Comparison of ENCODE assay signal across 8 cellular contexts in the genomic region with DNA sequence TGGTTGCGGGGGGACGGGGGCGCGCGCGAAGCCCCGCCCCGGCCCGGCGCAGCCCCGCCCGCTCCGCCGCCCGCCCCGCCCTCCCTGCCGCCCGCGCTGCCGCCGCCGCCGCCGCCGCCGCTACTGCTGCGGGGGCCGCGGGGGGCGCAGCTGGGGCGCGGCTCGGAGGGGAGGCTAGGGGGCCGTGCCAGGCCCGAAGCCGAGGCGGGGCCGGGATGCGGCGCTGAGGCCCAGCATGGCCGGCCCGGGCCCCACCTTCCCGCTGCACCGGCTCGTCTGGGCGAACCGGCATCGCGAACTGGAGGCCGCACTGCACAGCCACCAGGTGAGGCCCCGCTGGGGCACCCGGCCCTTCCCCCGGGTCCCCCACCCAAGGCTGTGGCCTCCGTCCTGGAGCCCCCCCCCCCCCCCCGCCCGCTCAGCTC. TPM values are rescaled to one million over a fixed set of nuclear protein-coding genes. Genes with fewer than 3 reads are reported as not detected.
DNase-seq lines count a peak whose midpoint lies in the region; ATAC-seq and TF ChIP-seq lines count a peak whose summit lies in the region.

A gene (plus strand): TSS at position 78 of the 425 bp plus-strand sequence. CDS start 158 bp downstream, at position 236.

- peak within 1 kb of the TSS; percentile 96 for H3K4me3 ChIP-seq in OCI-LY7 (ENCODE audit: low read depth, low read length, poor library complexity, severe bottlenecking)

- H3K9me3 Mint-ChIP-seq in Calu3 (ENCODE audit: low read depth, unreplicated experiment): no peaks in the 10 kb centered on the region
- no peaks in the 10 kb centered on the region for H3K9me3 Mint-ChIP-seq in naive thymus-derived CD8-positive, alpha-beta T cell

- peaks cover 83% of the 10 kb centered on the region for H3K36me3 ChIP-seq in OCI-LY7 (ENCODE audit: insufficient read depth, low read length)

- DNase-seq in Calu3 (no peak), OCI-LY7 (ENCODE audit: low spot score) (no peak), cerebellar cortex (ENCODE audit: low spot score) (no peak), HuH-7 (ENCODE audit: low spot score) (no peak)
- DNase-seq in naive thymus-derived CD8-positive, alpha-beta T cell: peak in 2 of 10 donors; percentile 73
- no peak for DNase-seq in activated CD4-positive, alpha-beta T cell treated with anti-CD3 and anti-CD28 coated beads, Interleukin-2, amount 50 U/mL, for 48 hours

- peak within 1 kb of the TSS; percentile 92 for H3K27ac Mint-ChIP-seq in Calu3 (ENCODE audit: unreplicated experiment)
- H3K27ac Mint-ChIP-seq in naive thymus-derived CD8-positive, alpha-beta T cell: peak within 1 kb of the TSS; percentile 97 to 100 (median 98)

- CTCF ChIA-PET in Calu3 (lab: Charles Lee): interaction anchor here (1.2 to 1.3 kb wide), 2 partner anchors 15 to 23 kb away, joined by 3 read pairs; no protein-coding TSS in a partner anchor
- CTCF ChIA-PET in OCI-LY7 (lab: Charles Lee; ENCODE audit: unreplicated experiment): no interaction called here

- intact Hi-C loops in Calu3 (cut with micrococcal nuclease; ENCODE audit: unreplicated experiment): no loop called here
- intact Hi-C loops in OCI-LY7 (cut with micrococcal nuclease; ENCODE audit: unreplicated experiment): loop anchor here (1.0 kb wide), 1 partner anchor 93 kb away; no protein-coding TSS in a partner anchor

- peaks cover 47% of the 10 kb centered on the region for H3K4me1 ChIP-seq in OCI-LY7 (ENCODE audit: insufficient read depth, low read length, poor library complexity, severe bottlenecking)

- TF ChIP-seq CTCF in Calu3 (IDR thresholded peaks at IDR 0.05; ENCODE audit: unreplicated experiment): no peak
- no peak; the same call in 1 of the 2 replicates for TF ChIP-seq CTCF in OCI-LY7 (conservative IDR thresholded peaks at IDR 0.05; ENCODE audit: low read length)

- in situ Hi-C loops in endometrial microvascular endothelial cells (cut with HindIII; ENCODE audit: inconsistent ontology term, low pct_unique_long_range_greater_than_20kb, low sequenced_read_pairs): no loop called here

- POLR2A ChIA-PET in OCI-LY7 (lab: Charles Lee): interaction anchor here (1.4 to 1.8 kb wide), 2 partner anchors 12 to 20 kb away, joined by 5 to 6 read pairs; no protein-coding TSS in a partner anchor
- POLR2A ChIA-PET in naive thymus-derived CD8-positive, alpha-beta T cell (lab: Charles Lee): interaction anchor here (1.1 to 49.2 kb wide), 14 partner anchors 10 to 194 kb away, joined by 3 to 2293 read pairs (median 10); a partner anchor contains a TSS

- H3K9me2 ChIP-seq in OCI-LY7 (ENCODE audit: insufficient read depth, low read length): no peaks in the 10 kb centered on the region

- H3K79me2 ChIP-seq in OCI-LY7 (ENCODE audit: insufficient read depth, low read depth, low read length): peaks cover 15% of the 10 kb centered on the region; the same call in 1 of the 2 replicates

- H3K9me3 ChIP-seq in OCI-LY7 (ENCODE audit: low read length): peaks cover 6% of the 10 kb centered on the region

- ATAC-seq in GM21529 (IDR thresholded peaks at IDR 0.05; ENCODE audit: unreplicated experiment): peak; percentile 1
- ATAC-seq in naive thymus-derived CD8-positive, alpha-beta T cell: peak; percentile 44 to 46

- H3K4me2 ChIP-seq in OCI-LY7 (ENCODE audit: low read length): peak within 1 kb of the TSS; percentile 84

- H4K20me1 ChIP-seq in OCI-LY7 (ENCODE audit: insufficient read depth, low read length): no peaks in the 10 kb centered on the region

- H3K27me3 Mint-ChIP-seq in Calu3 (ENCODE audit: unreplicated experiment): no peaks in the 10 kb centered on the region
- H3K27me3 Mint-ChIP-seq in naive thymus-derived CD8-positive, alpha-beta T cell: no peaks in the 10 kb centered on the region

- H3K27ac ChIP-seq in OCI-LY7 (ENCODE audit: low read depth, low read length, poor library complexity, severe bottlenecking): peak within 1 kb of the TSS; percentile 94

- BruUV-seq in Calu3 (replicated peaks; lab: Mats Ljungman, UMichigan) (no TSS peak), OCI-LY7 (replicated peaks; lab: Mats Ljungman, UMichigan) (no TSS peak)

- peak within 1 kb of the TSS; percentile 81 for H3K4me3 Mint-ChIP-seq in Calu3 (ENCODE audit: low read depth, unreplicated experiment)
- H3K4me3 Mint-ChIP-seq in naive thymus-derived CD8-positive, alpha-beta T cell: peak within 1 kb of the TSS; percentile 87 to 93 (median 90)

- H3K4me1 Mint-ChIP-seq in Calu3 (ENCODE audit: low read depth, unreplicated experiment): peaks cover 25% of the 10 kb centered on the region
- peaks cover 24 to 77% (median 62%) of the 10 kb centered on the region in 4 donors for H3K4me1 Mint-ChIP-seq in naive thymus-derived CD8-positive, alpha-beta T cell

- no peak within 1 kb of the TSS for H2AFZ ChIP-seq in OCI-LY7 (ENCODE audit: low read length)

- H3K36me3 Mint-ChIP-seq in Calu3 (ENCODE audit: insufficient read depth, unreplicated experiment): peaks cover 73% of the 10 kb centered on the region
- H3K36me3 Mint-ChIP-seq in naive thymus-derived CD8-positive, alpha-beta T cell: peaks cover 0 to 54% (median 9%) of the 10 kb centered on the region in 3 donors

RNA-seq across cellular contexts. Expression of the gene that starts here (rescaled TPM):
- total RNA-seq in Calu3 (2022): 50.8 and 58.5 TPM in 2 replicates
- 101 and 136 TPM in 2 replicates for total RNA-seq in OCI-LY7 (2014; rRNA removed; shearing (Covaris generic))
- 119 and 136 TPM in 2 replicates for total RNA-seq in OCI-LY7 (2022)
- 19.7 TPM for total RNA-seq in endometrial microvascular endothelial cells (ENCODE audit: inconsistent ontology term)
- total RNA-seq in naive thymus-derived CD8-positive, alpha-beta T cell: 100 to 1,000 TPM; 189 to 206 TPM
- polyA plus RNA-seq in naive thymus-derived CD8-positive, alpha-beta T cell: 10 to 100 TPM in 2 of 3 donors, 1 to 10 TPM in 1; 6.0 to 18.3 (median 10.1) TPM
